22 cellular contexts compared by ENCODE assay signal in genomic region chr13:110826861-110827672, GRCh38.
DNase-seq lines count a peak whose midpoint lies in the region; ATAC-seq and TF ChIP-seq lines count a peak whose summit lies in the region.
"Had no signal": no experiment of that assay in that cellular context is flagged by ENCODE, and none has a peak within 500 bp of the region (broad histone marks: within the 10 kb centered on the region; RNA-seq: fewer than 3 reads in every experiment).

No MANE protein-coding gene starts in this region.

- no peaks in the 10 kb centered on the region for H3K4me1 ChIP-seq in adrenal gland (replicated peaks in 1 of 2)
- no peaks in the 10 kb centered on the region for H3K4me1 ChIP-seq in gastroesophageal sphincter
- H3K4me1 ChIP-seq: ascending aorta had no signal

- WGBS in adrenal gland, 4 donors, result 58 to 87% (median 65%) methylated on average over 2 to 4 of the region's 4 CpGs
- WGBS in gastroesophageal sphincter (ENCODE audit: low coverage in 1 of 2), 2 donors, result 100% methylated on average over 1 of the region's 4 CpGs; no CpG with 5 or more reads in 1 of the 2 donors

- intact Hi-C loops in adrenal gland (cut with DNase I), result loop anchor here in 1 of 2 donors (10.0 kb wide), 2 partner anchors 112 to 232 kb away; partner anchors contain the start of gene ING1

- TF ChIP-seq POLR2A in adrenal gland (IDR thresholded peaks at IDR 0.05) (no peak), gastroesophageal sphincter (IDR thresholded peaks at IDR 0.05) (no peak)

- H3K36me3 ChIP-seq in adrenal gland (replicated peaks in 1 of 2) (no peaks in the 10 kb centered on the region), gastroesophageal sphincter (no peaks in the 10 kb centered on the region)
- H3K36me3 ChIP-seq: ascending aorta, thoracic aorta had no signal

- TF ChIP-seq EP300 in gastroesophageal sphincter (IDR thresholded peaks at IDR 0.05), result no peak

- DNase-seq in KBM-7 (peak; percentile 23), NCI-H1092 (lab: John Stamatoyannopoulos, UW) (peak; percentile 58), adrenal gland (peak in 5 of 7 donors; percentile 41 to 77 (median 57)), putamen (ENCODE audit: low spot score) (peak; percentile 8), NCI-H187 (lab: John Stamatoyannopoulos, UW) (no peak)
- DNase-seq: activated CD4-positive, alpha-beta memory T cell treated with anti-CD3 and anti-CD28 coated beads for 36 hours; activated CD8-positive, alpha-beta memory T cell treated with anti-CD3 and anti-CD28 coated beads, Interleukin-2, amount 50 U/mL, for 48 hours; CD4-positive, alpha-beta memory T cell; glutamatergic neuron; kidney; NCI-H1930; NCI-H345; NCI-H774; PC-3; SHP77; stimulated activated CD4-positive, alpha-beta T cell treated with anti-CD3 and anti-CD28 coated beads, Interleukin-4, amount 100 ng/mL, for 24 hours; stimulated activated naive B cell treated with anti-CD40 and anti-IgM and Interleukin-4, amounts not matched to agents 10 μg/mL and 1 μg/mL and 100 μg/mL, for 72 hours had no signal

- in situ Hi-C loops in KBM-7 (cut with MboI; ENCODE audit: low pct_unique_long_range_greater_than_20kb, low sequenced_read_pairs), result no loop called here

- no peak for TF ChIP-seq CTCF in adrenal gland (IDR thresholded peaks at IDR 0.05)
- TF ChIP-seq CTCF in gastroesophageal sphincter (IDR thresholded peaks at IDR 0.05), result no peak

- H3K9me3 ChIP-seq in adrenal gland (replicated peaks in 1 of 3) (no peaks in the 10 kb centered on the region), gastroesophageal sphincter (no peaks in the 10 kb centered on the region)
- H3K9me3 ChIP-seq: ascending aorta, thoracic aorta had no signal

- H3K27ac ChIP-seq in adrenal gland (no peak overlapping the region), gastroesophageal sphincter (no peak overlapping the region)
- H3K27ac ChIP-seq: ascending aorta, thoracic aorta had no signal

- no peak for ATAC-seq in gastroesophageal sphincter
- no peak for ATAC-seq in HG03521 (IDR thresholded peaks at IDR 0.05; ENCODE audit: unreplicated experiment)
- ATAC-seq: activated T-helper 17 cell treated with anti-CD3 and anti-CD28 coated beads, Interleukin-2, amount 50 U/mL, for 72 hours; PC-3; stimulated activated naive B cell treated with anti-CD40 and anti-IgM and Interleukin-4, amounts not matched to agents 10 μg/mL and 1 μg/mL and 100 μg/mL, for 72 hours had no signal

- peaks cover 4% of the 10 kb centered on the region for H3K27me3 ChIP-seq in adrenal gland
- peaks cover 18% of the 10 kb centered on the region for H3K27me3 ChIP-seq in gastroesophageal sphincter
- H3K27me3 ChIP-seq: ascending aorta had no signal

- H3K4me3 ChIP-seq in adrenal gland (no peak overlapping the region), gastroesophageal sphincter (no peak overlapping the region)
- H3K4me3 ChIP-seq: ascending aorta, thoracic aorta had no signal

Comparison
In these comparisons a context has a peak if more than half of its experiments do, and no peak if none do; other contexts are left out.
1. DNase-seq: peak in KBM-7 (single experiment), NCI-H1092 (single experiment), adrenal gland (5 of 7) and putamen (single experiment); none in NCI-H187 (0 of 2).